Comparison of ENCODE assay signal across 8 cellular contexts in genomic region chr2:112626604-112627059, GRCh38. TPM values are rescaled to one million over a fixed set of nuclear protein-coding genes. Genes with fewer than 3 reads are reported as not detected.
DNase-seq lines count a peak whose midpoint lies in the region; ATAC-seq and TF ChIP-seq lines count a peak whose summit lies in the region.

No MANE protein-coding gene starts in this region.

- intact Hi-C loops in thyroid gland (cut with DNase I), result loop anchor here (5.0 kb wide), 1 partner anchor 101 kb away; no protein-coding TSS in a partner anchor

- H3K4me3 ChIP-seq in thyroid gland (replicated peaks in 1 of 3), result no peak overlapping the region

- H3K36me3 ChIP-seq in thyroid gland, result no peaks in the 10 kb centered on the region

- ATAC-seq in HG02870 (IDR thresholded peaks at IDR 0.05; ENCODE audit: unreplicated experiment), result no peak

- DNase-seq in G401 (ENCODE audit: low spot score) (peak; percentile 86), HT-29 (ENCODE audit: low spot score) (peak; percentile 73), RPMI7951 (ENCODE audit: low read depth) (peak; percentile 86), activated gamma-delta T cell treated with Interleukin-2 at 50 U/mL for 16 hours (peak; percentile 56), fibroblast of the conjunctiva (ENCODE audit: low read depth) (peak; percentile 46), occipital lobe (lab: John Stamatoyannopoulos, UW) (peak; percentile 61), thyroid gland (peak; percentile 52 to 53)

- WGBS in thyroid gland, 2 donors, result 12 to 29% methylated on average over 5 to 7 of the region's 7 CpGs

- no peak for TF ChIP-seq POLR2A in thyroid gland (IDR thresholded peaks at IDR 0.05)

- H3K4me1 ChIP-seq in thyroid gland, result peaks cover 0 to 25% of the 10 kb centered on the region in 2 donors

- in situ Hi-C loops in G401 (cut with HindIII; ENCODE audit: low sequenced_read_pairs), result no loop called here

- peak; percentile 23 to 83 (median 71) for TF ChIP-seq CTCF in thyroid gland (IDR thresholded peaks at IDR 0.05)

- H3K27ac ChIP-seq in thyroid gland, result peak overlapping the region; percentile 13 to 55 (median 40)

- H3K27me3 ChIP-seq in thyroid gland, result no peaks in the 10 kb centered on the region

- H3K9me3 ChIP-seq in thyroid gland, result no peaks in the 10 kb centered on the region

RNA-seq across cellular contexts. Expression of gene SLC20A1, which starts 19.1 kb away (rescaled TPM):
- 81.9 and 125 TPM in 2 replicates for total RNA-seq in G401 (2014; rRNA removed; shearing (Covaris generic))
- total RNA-seq in HT-29 (2014; rRNA removed; shearing (Covaris generic)), result 30.3 and 32.7 TPM in 2 replicates
- 124 and 127 TPM in 2 replicates for total RNA-seq in RPMI7951 (2014; rRNA removed; shearing (Covaris generic))
- total RNA-seq in occipital lobe (34.2 TPM), thyroid gland (10 to 100 TPM; 15.6 to 40.3 (median 23.9) TPM)

RNA-seq across cellular contexts. Expression of gene CHCHD5, which starts 42.2 kb away (rescaled TPM):
- 10.8 and 19.2 TPM in 2 replicates for total RNA-seq in G401 (2014; rRNA removed; shearing (Covaris generic))
- total RNA-seq in HT-29 (2014; rRNA removed; shearing (Covaris generic)), result 24.7 and 36.1 TPM in 2 replicates
- total RNA-seq in RPMI7951 (2014; rRNA removed; shearing (Covaris generic)), result 31.6 and 32.2 TPM in 2 replicates
- total RNA-seq in occipital lobe (4.8 TPM), thyroid gland (10 to 100 TPM; 14.6 to 70.6 (median 29.1) TPM)
